Comparison of ENCODE assay signal across 17 cellular contexts in genomic region chr4:118927976-118928375, GRCh38. TPM values are rescaled to one million over a fixed set of nuclear protein-coding genes. Genes with fewer than 3 reads are reported as not detected.
DNase-seq lines count a peak whose midpoint lies in the region; TF ChIP-seq lines count a peak whose summit lies in the region.
"Had no signal": no experiment of that assay in that cellular context is flagged by ENCODE, and none has a peak within 500 bp of the region (broad histone marks: within the 10 kb centered on the region; RNA-seq: fewer than 3 reads in every experiment).

No MANE protein-coding gene starts in this region.

- H3K23ac ChIP-seq in H9 (ENCODE audit: insufficient read length, low read depth, low read length), result no peak overlapping the region

- H3K4ac ChIP-seq in H9 (ENCODE audit: low read depth, low read length), result no peak overlapping the region

- H2AK5ac ChIP-seq in H9 (ENCODE audit: insufficient read length, low read length), result no peak overlapping the region

- peaks cover 38% of the 10 kb centered on the region for H3K4me1 Mint-ChIP-seq in nephron
- no peaks in the 10 kb centered on the region for H3K4me1 Mint-ChIP-seq in activated T-cell treated with anti-CD3 and anti-CD28 coated beads, Interleukin-2, amount 50 U/mL, for 24 hours (ENCODE audit: low read depth)
- peaks cover 5 to 6% of the 10 kb centered on the region in 2 experiments for H3K4me1 Mint-ChIP-seq in H9
- H3K4me1 Mint-ChIP-seq: memory B cell had no signal

- H3K56ac ChIP-seq in H9 (ENCODE audit: insufficient read length, low read depth, low read length), result no peak overlapping the region

- H3K27ac Mint-ChIP-seq in nephron (peak overlapping the region; percentile 35 to 62 (median 53)), H9 (no peak overlapping the region)
- H3K27ac Mint-ChIP-seq in activated T-cell treated with anti-CD3 and anti-CD28 coated beads, Interleukin-2, amount 50 U/mL, for 24 hours, result no peak overlapping the region
- H3K27ac Mint-ChIP-seq: activated naive CD8-positive, alpha-beta T cell; CD4-positive, alpha-beta T cell; memory B cell; T-helper 1 cell treated with Interleukin-12 subunit alpha and Interleukin-12 subunit beta and Interleukin-4 antibody, amounts not matched to agents 30 μg/mL and 1 μg/mL, for 36 hours had no signal

- H3K4me3 Mint-ChIP-seq in nephron, result peak overlapping the region in 1 of 3 experiments; percentile 16
- H3K4me3 Mint-ChIP-seq in activated T-cell treated with anti-CD3 and anti-CD28 coated beads, Interleukin-2, amount 50 U/mL, for 24 hours, result no peak overlapping the region
- no peak overlapping the region for H3K4me3 Mint-ChIP-seq in H9
- H3K4me3 Mint-ChIP-seq: activated naive CD8-positive, alpha-beta T cell; CD4-positive, alpha-beta T cell; memory B cell; T-helper 1 cell treated with Interleukin-12 subunit alpha and Interleukin-12 subunit beta and Interleukin-4 antibody, amounts not matched to agents 30 μg/mL and 1 μg/mL, for 36 hours had no signal

- no CpG with 5 or more reads among the region's 1 CpG for whole genome bisulfite sequencing in H9 (ENCODE audit: extremely low coverage, insufficient read length, low lambda C conversion rate)

- no peak overlapping the region for H3T11ph ChIP-seq in H9 (ENCODE audit: low read length)

- no peak overlapping the region for H2BK5ac ChIP-seq in H9 (ENCODE audit: insufficient read length, low read length)

- no peaks in the 10 kb centered on the region for H3K9me3 Mint-ChIP-seq in nephron
- H3K9me3 Mint-ChIP-seq in activated T-cell treated with anti-CD3 and anti-CD28 coated beads, Interleukin-2, amount 50 U/mL, for 24 hours, result no peaks in the 10 kb centered on the region
- H3K9me3 Mint-ChIP-seq in H9, result no peaks in the 10 kb centered on the region
- H3K9me3 Mint-ChIP-seq: CD4-positive, alpha-beta T cell; memory B cell; T-helper 1 cell treated with Interleukin-12 subunit alpha and Interleukin-12 subunit beta and Interleukin-4 antibody, amounts not matched to agents 30 μg/mL and 1 μg/mL, for 36 hours had no signal

- H2BK15ac ChIP-seq in H9 (ENCODE audit: low read depth, low read length), result no peak overlapping the region

- no peak overlapping the region for H4K91ac ChIP-seq in H9 (ENCODE audit: insufficient read length, low read depth, low read length)

- H3K4me2 ChIP-seq in H9 (ENCODE audit: insufficient read depth, insufficient read length, low read length), result no peak overlapping the region

- H3K79me2 ChIP-seq in H9 (ENCODE audit: insufficient read depth, low read length), result no peaks in the 10 kb centered on the region

- no peaks in the 10 kb centered on the region for H4K20me1 ChIP-seq in H9 (ENCODE audit: control insufficient read depth, insufficient read depth, insufficient read length)

- no peak overlapping the region for H3K9ac ChIP-seq in H9 (ENCODE audit: extremely low read depth, insufficient read length, low read length)

- no peaks in the 10 kb centered on the region for H3K23me2 ChIP-seq in H9 (ENCODE audit: insufficient read length, low read depth, low read length, poor library complexity, severe bottlenecking)

- no peak overlapping the region for H4K8ac ChIP-seq in H9 (replicated peaks; ENCODE audit: insufficient read length, low read depth, low read length)

- H3K9me3 ChIP-seq in H9 (ENCODE audit: control insufficient read depth, low read depth, low read length), result no peaks in the 10 kb centered on the region

- H3K27ac ChIP-seq in H9 (ENCODE audit: insufficient read length, low read depth, low read length), result no peak overlapping the region

- H3K79me1 ChIP-seq in H9 (ENCODE audit: insufficient read depth, low read depth, low read length, poor library complexity, severe bottlenecking), result no peaks in the 10 kb centered on the region

- DNase-seq in NCI-H2029 (lab: John Stamatoyannopoulos, UW) (peak; percentile 16), NCI-H2029 treated with DMSO at 0.1 percent for 48 hours (lab: John Stamatoyannopoulos, UW) (no peak), globus pallidus (ENCODE audit: low spot score) (peak; percentile 48), ureter (ENCODE audit: low spot score) (peak; percentile 63), DMS153 (lab: John Stamatoyannopoulos, UW) (no peak), H9 (no peak)
- no peak for DNase-seq in activated T-cell treated with anti-CD3 and anti-CD28 coated beads, Interleukin-2, amount 50 U/mL, for 24 hours
- DNase-seq: activated CD4-positive, alpha-beta T cell treated with anti-CD3 and anti-CD28 coated beads for 1 hour; CD4-positive, alpha-beta T cell; erythroblast; GF-D8; IMR-90; NCI-H1092 treated with DMSO at 0.1 percent for 48 hours had no signal

- no peaks in the 10 kb centered on the region for H3K27me3 ChIP-seq in H9 (ENCODE audit: insufficient read depth, low read length)

- H2BK20ac ChIP-seq in H9 (ENCODE audit: low read depth, low read length, poor library complexity, severe bottlenecking), result no peak overlapping the region

- no peak overlapping the region for H2BK12ac ChIP-seq in H9 (ENCODE audit: insufficient read length, low read depth, low read length)

- H4K5ac ChIP-seq in H9 (ENCODE audit: insufficient read length, low read depth, low read length), result no peak overlapping the region

- no peak overlapping the region for H2BK120ac ChIP-seq in H9 (ENCODE audit: low read depth, low read length, poor library complexity, severe bottlenecking)

- H3K27me3 Mint-ChIP-seq in nephron (ENCODE audit: low read depth), result no peaks in the 10 kb centered on the region
- H3K27me3 Mint-ChIP-seq in activated T-cell treated with anti-CD3 and anti-CD28 coated beads, Interleukin-2, amount 50 U/mL, for 24 hours, result no peaks in the 10 kb centered on the region
- H3K27me3 Mint-ChIP-seq in H9 (ENCODE audit: low read depth), result no peaks in the 10 kb centered on the region
- H3K27me3 Mint-ChIP-seq: memory B cell had no signal

- H2AFZ ChIP-seq in H9 (ENCODE audit: low read length), result no peak overlapping the region

- no peaks in the 10 kb centered on the region for H3K4me1 ChIP-seq in H9 (ENCODE audit: insufficient read depth, low read length)

- TF ChIP-seq CTCF in nephron (IDR thresholded peaks at IDR 0.05; ENCODE audit: unreplicated experiment in 3 of 3) (no peak), H9 (conservative IDR thresholded peaks at IDR 0.05) (no peak)

- no peaks in the 10 kb centered on the region for H3K36me3 Mint-ChIP-seq in nephron (ENCODE audit: low read depth)
- H3K36me3 Mint-ChIP-seq in activated T-cell treated with anti-CD3 and anti-CD28 coated beads, Interleukin-2, amount 50 U/mL, for 24 hours (ENCODE audit: low read depth), result no peaks in the 10 kb centered on the region
- H3K36me3 Mint-ChIP-seq in H9 (ENCODE audit: insufficient read depth in 1 of 3, low read depth in 3 of 3), result no peaks in the 10 kb centered on the region
- H3K36me3 Mint-ChIP-seq: activated naive CD8-positive, alpha-beta T cell; memory B cell had no signal

- H3K14ac ChIP-seq in H9 (ENCODE audit: insufficient read depth, low read length), result no peak overlapping the region

- no peak overlapping the region for H3K18ac ChIP-seq in H9 (ENCODE audit: insufficient read length, low read depth, low read length)

RNA-seq across cellular contexts. Expression of gene SYNPO2, which starts 39.3 kb away (rescaled TPM):
- total RNA-seq in ureter (381 TPM), H9 (2021) (1.1 and 1.2 TPM in 2 replicates)

Comparison
In these comparisons a context has a peak if more than half of its experiments do, and no peak if none do; other contexts are left out.
1. DNase-seq: peak in NCI-H2029 (single experiment), globus pallidus (single experiment) and ureter (single experiment); none in NCI-H2029 treated with DMSO at 0.1 percent for 48 hours (single experiment), activated T-cell treated with anti-CD3 and anti-CD28 coated beads, Interleukin-2, amount 50 U/mL, for 24 hours (single experiment), DMS153 (single experiment) and H9 (single experiment).
2. H3K27ac Mint-ChIP-seq: peak in nephron (3 of 3); none in activated T-cell treated with anti-CD3 and anti-CD28 coated beads, Interleukin-2, amount 50 U/mL, for 24 hours (single experiment) and H9 (0 of 3).
3. RNA of gene SYNPO2, which starts 39.3 kb away (total RNA-seq): 381 TPM in ureter (single experiment); 1.1 to 1.2 TPM in H9; every median in the first group is over 100 times any median in the second.